In genomic region chr18:75365837-75366236, GRCh38 we compare ENCODE assay signal across 34 cellular contexts.
A peak's percentile ranks its signal among the peaks of the same experiment; 100 is the strongest.
DNase-seq lines count a peak whose midpoint lies in the region; ATAC-seq, FAIRE-seq and TF ChIP-seq lines count a peak whose summit lies in the region.
"Had no signal": no experiment of that assay in that cellular context is flagged by ENCODE, and none has a peak within 500 bp of the region (broad histone marks: within the 10 kb centered on the region; RNA-seq: fewer than 3 reads in every experiment).

No MANE protein-coding gene starts in this region.

- FAIRE-seq in pancreas (lab: Jason Lieb, UNC), result no peak
- FAIRE-seq: bronchial epithelial cell, RCC 7860 had no signal

- no peaks in the 10 kb centered on the region for H4K20me1 ChIP-seq in GM23338 (replicated peaks; ENCODE audit: insufficient read depth)

- H3K4me2 ChIP-seq in GM23338, result no peak overlapping the region
- H3K4me2 ChIP-seq: smooth muscle cell had no signal

- H3K36me3 ChIP-seq in GM23338 (ENCODE audit: insufficient read depth), result no peaks in the 10 kb centered on the region
- no peaks in the 10 kb centered on the region for H3K36me3 ChIP-seq in pancreas
- H3K36me3 ChIP-seq: colonic mucosa, MG63 had no signal

- peak; percentile 10 for DNase-seq in activated gamma-delta T cell treated with Interleukin-2 at 50 U/mL for 16 hours
- no peak for DNase-seq in activated gamma-delta T cell (lab: John Stamatoyannopoulos, UW)
- DNase-seq in GM23338 (ENCODE audit: low spot score), result no peak
- peak in 13 of 34 experiments; percentile 2 to 29 (median 4) for DNase-seq in T-cell
- DNase-seq in memory B cell (ENCODE audit: low spot score in 2 of 2), result peak in 1 of 2 donors; percentile 18
- DNase-seq in pancreas, result no peak
- DNase-seq in NCI-H2227 treated with DMSO at 0.1 percent for 48 hours (lab: John Stamatoyannopoulos, UW), result no peak
- DNase-seq: activated CD4-positive, alpha-beta T cell treated with anti-CD3 and anti-CD28 coated beads, Interleukin-2, amount 10 ng/mL, durations not matched to agents 24 days and 14 days; activated CD8-positive, alpha-beta memory T cell treated with anti-CD3 and anti-CD28 coated beads for 24 hours; activated T-cell treated with anti-CD3 and anti-CD28 coated beads for 4 hours; anterior cingulate cortex; Calu3; colonic mucosa; effector CD4-positive, alpha-beta T cell; GOT3; KBM-7; MG63; NCI-H2029 treated with DMSO at 0.1 percent for 48 hours; NCI-H446; NCI-H748 treated with DMSO at 0.1 percent for 48 hours; SW 1271; T1000 had no signal

- H3K4me3 ChIP-seq in GM23338 (no peak overlapping the region), pancreas (no peak overlapping the region)
- H3K4me3 ChIP-seq: colonic mucosa, MG63, smooth muscle cell had no signal

- TF ChIP-seq CTCF in GM23338 (conservative IDR thresholded peaks at IDR 0.05; ENCODE audit: low read depth in 2 of 2) (peak; percentile 10 to 14; a peak in 1 of 4 replicates), pancreas (IDR thresholded peaks at IDR 0.05) (no peak)

- H2AFZ ChIP-seq in GM23338, result no peak overlapping the region
- H2AFZ ChIP-seq: parathyroid adenoma had no signal

- 0 out of 2 replicates have a peak, but pooled peaks cover 2% of the 10 kb centered on the region for H3K9me2 ChIP-seq in GM23338 (ENCODE audit: insufficient read depth)

- CTCF ChIA-PET in T-cell (lab: Charles Lee), result interaction anchor here in 1 of 2 donors (0.6 to 1.2 kb wide), 2 partner anchors 470 to 1169 kb away, joined by 3 to 7 read pairs; no protein-coding TSS in a partner anchor

- no peaks in the 10 kb centered on the region for H3K4me1 ChIP-seq in GM23338 (ENCODE audit: insufficient read depth)
- H3K4me1 ChIP-seq in pancreas, result no peaks in the 10 kb centered on the region
- H3K4me1 ChIP-seq: colonic mucosa, parathyroid adenoma had no signal

- no peaks in the 10 kb centered on the region for H3F3A ChIP-seq in GM23338 (replicated peaks; ENCODE audit: low read depth)

- H3K36me3 Mint-ChIP-seq in GM23338 (ENCODE audit: low read depth), result peaks cover 3% of the 10 kb centered on the region; the same call in 1 of the 3 replicates
- no peaks in the 10 kb centered on the region for H3K36me3 Mint-ChIP-seq in T-cell
- H3K36me3 Mint-ChIP-seq in memory B cell, result no peaks in the 10 kb centered on the region
- H3K36me3 Mint-ChIP-seq: activated naive CD8-positive, alpha-beta T cell had no signal

- H3K4me1 Mint-ChIP-seq in GM23338, result 0 out of 3 replicates have a peak, but pooled peaks cover 5% of the 10 kb centered on the region
- H3K4me1 Mint-ChIP-seq in T-cell, result no peaks in the 10 kb centered on the region
- H3K4me1 Mint-ChIP-seq in memory B cell, result peaks cover 2% of the 10 kb centered on the region
- H3K4me1 Mint-ChIP-seq: activated CD4-positive, alpha-beta T cell treated with anti-CD3 and anti-CD28 coated beads, Interleukin-2, amount 10 ng/mL, durations not matched to agents 24 days and 14 days had no signal

- H3K4me3 Mint-ChIP-seq in GM23338 (no peak overlapping the region), T-cell (no peak overlapping the region), memory B cell (no peak overlapping the region)
- H3K4me3 Mint-ChIP-seq: activated CD4-positive, alpha-beta T cell treated with anti-CD3 and anti-CD28 coated beads, Interleukin-2, amount 10 ng/mL, durations not matched to agents 24 days and 14 days; activated naive CD8-positive, alpha-beta T cell; neural crest cell had no signal

- 71 to 78% methylated on average over 1 of the region's 1 CpG for WGBS in pancreas, 2 donors

- H3K9me3 Mint-ChIP-seq in GM23338, result peaks cover under 1% of the 10 kb centered on the region; the same call in 1 of the 3 replicates
- no peaks in the 10 kb centered on the region for H3K9me3 Mint-ChIP-seq in T-cell
- H3K9me3 Mint-ChIP-seq in memory B cell, result no peaks in the 10 kb centered on the region
- H3K9me3 Mint-ChIP-seq: activated CD4-positive, alpha-beta T cell treated with anti-CD3 and anti-CD28 coated beads, Interleukin-2, amount 10 ng/mL, durations not matched to agents 24 days and 14 days; activated T-helper 2 cell treated with anti-CD3 and anti-CD28 coated beads, Interferon-gamma antibody, Interleukin-2, Interleukin-4, amounts not matched to agents 10 μg/mL and 5 μg/mL and 100 μg/mL, durations not matched to agents 14 hours and 24 hours and 36 hours had no signal

- ATAC-seq in GM23338, result no peak
- peak in 3 of 4 experiments; percentile 32 to 45 (median 42) for ATAC-seq in T-cell (replicated peaks in 1 of 4)
- ATAC-seq in memory B cell (ENCODE audit: low read depth), result peak; percentile 57
- no peak for ATAC-seq in pancreas
- no peak for ATAC-seq in GM19397 (IDR thresholded peaks at IDR 0.05; ENCODE audit: unreplicated experiment)

- no peaks in the 10 kb centered on the region for H3K9me3 ChIP-seq in pancreas
- H3K9me3 ChIP-seq: colonic mucosa, MG63 had no signal

- H3K27me3 Mint-ChIP-seq in GM23338 (ENCODE audit: insufficient read depth, low read depth, poor library complexity) (peaks cover 4% of the 10 kb centered on the region), T-cell (peaks cover 4% of the 10 kb centered on the region in 2 donors), memory B cell (no peaks in the 10 kb centered on the region)
- H3K27me3 Mint-ChIP-seq: activated naive CD8-positive, alpha-beta T cell had no signal

- intact Hi-C loops in pancreas (cut with DNase I), result no loop called here

- no peaks in the 10 kb centered on the region for H3K79me2 ChIP-seq in GM23338 (replicated peaks; ENCODE audit: insufficient read depth)
- H3K79me2 ChIP-seq: parathyroid adenoma had no signal

- H3K27me3 ChIP-seq in GM23338 (ENCODE audit: insufficient read depth) (no peaks in the 10 kb centered on the region), pancreas (no peaks in the 10 kb centered on the region)
- H3K27me3 ChIP-seq: colonic mucosa, MG63 had no signal

- POLR2A ChIA-PET in T-cell (lab: Charles Lee), result no interaction called here

- H3K27ac ChIP-seq in GM23338 (ENCODE audit: low read depth), result no peak overlapping the region
- H3K27ac ChIP-seq in pancreas, result no peak overlapping the region
- H3K27ac ChIP-seq: 22Rv1, C4-2B, colonic mucosa, epithelial cell of prostate, parathyroid adenoma, VCaP had no signal

- H3K27ac Mint-ChIP-seq in GM23338, result no peak overlapping the region
- H3K27ac Mint-ChIP-seq in T-cell, result no peak overlapping the region
- no peak overlapping the region for H3K27ac Mint-ChIP-seq in memory B cell
- H3K27ac Mint-ChIP-seq: activated CD4-positive, alpha-beta T cell treated with anti-CD3 and anti-CD28 coated beads, Interleukin-2, amount 10 ng/mL, durations not matched to agents 24 days and 14 days; activated naive CD8-positive, alpha-beta T cell; activated T-helper 2 cell treated with anti-CD3 and anti-CD28 coated beads, Interferon-gamma antibody, Interleukin-2, Interleukin-4, amounts not matched to agents 10 μg/mL and 5 μg/mL and 100 μg/mL, durations not matched to agents 14 hours and 24 hours and 36 hours had no signal

TF ChIP-seq in GM23338, 12 proteins besides CTCF, POLR2A, EP300 and RAD21 (continues in another document):
- TF ChIP-seq STAT1 (IDR thresholded peaks at IDR 0.05; ENCODE audit: unreplicated experiment) (no peak), ETS1 (IDR thresholded peaks at IDR 0.05) (no peak), ZNF114 (CRISPR knock-in tag; IDR thresholded peaks at IDR 0.05) (no peak), REST (IDR thresholded peaks at IDR 0.05; ENCODE audit: unreplicated experiment) (no peak), ZNF331 (CRISPR knock-in tag; IDR thresholded peaks at IDR 0.05; ENCODE audit: low read depth) (no peak), JUNB (IDR thresholded peaks at IDR 0.05; ENCODE audit: unreplicated experiment) (no peak), EZH2 (IDR thresholded peaks at IDR 0.05; ENCODE audit: low read depth, unreplicated experiment) (no peak), NANOG (IDR thresholded peaks at IDR 0.05; ENCODE audit: borderline replicate concordance) (no peak)

Comparison
In these comparisons a context has a peak if more than half of its experiments do, and no peak if none do; other contexts are left out.
1. ATAC-seq: peak in T-cell (3 of 4) and memory B cell (single experiment); none in GM23338 (single experiment), pancreas (0 of 4) and GM19397 (single experiment).
2. CTCF ChIP-seq: peak in GM23338 (2 of 2); none in pancreas (0 of 4).